Comparison of ENCODE assay signal across 23 cellular contexts in genomic region chr15:73937313-73937695, GRCh38. TPM values are rescaled to one million over a fixed set of nuclear protein-coding genes. Genes with fewer than 3 reads are reported as not detected.
A peak's percentile ranks its signal among the peaks of the same experiment; 100 is the strongest.
DNase-seq lines count a peak whose midpoint lies in the region; ATAC-seq and TF ChIP-seq lines count a peak whose summit lies in the region.
"Had no signal": no experiment of that assay in that cellular context is flagged by ENCODE, and none has a peak within 500 bp of the region (broad histone marks: within the 10 kb centered on the region; RNA-seq: fewer than 3 reads in every experiment).

No MANE protein-coding gene starts in this region.

- H4K20me1 ChIP-seq in osteoblast (ENCODE audit: insufficient read depth, low read length), result peaks cover 45% of the 10 kb centered on the region

- no peaks in the 10 kb centered on the region for H3K27me3 Mint-ChIP-seq in chondrocyte (ENCODE audit: low read depth)
- H3K27me3 Mint-ChIP-seq in stimulated activated memory B cell treated with anti-CD40 and anti-IgM and Interleukin-4, amounts not matched to agents 10 μg/mL and 1 μg/mL and 100 μg/mL, for 72 hours, result peaks cover 43% of the 10 kb centered on the region

- TF ChIP-seq CTCF in right atrium auricular region (IDR thresholded peaks at IDR 0.05), result no peak
- TF ChIP-seq CTCF in chondrocyte (IDR thresholded peaks at IDR 0.05), result no peak
- TF ChIP-seq CTCF in osteoblast (IDR thresholded peaks at IDR 0.05; ENCODE audit: extremely low read depth, low read depth, low read length), result no peak
- TF ChIP-seq CTCF in vagina (IDR thresholded peaks at IDR 0.05), result no peak

- H3K4me2 ChIP-seq in osteoblast (ENCODE audit: insufficient read depth, low read length), result no peak overlapping the region
- H3K4me2 ChIP-seq: SK-N-SH had no signal

- H3K9me3 Mint-ChIP-seq in chondrocyte (ENCODE audit: low read depth), result no peaks in the 10 kb centered on the region
- H3K9me3 Mint-ChIP-seq in stimulated activated memory B cell treated with anti-CD40 and anti-IgM and Interleukin-4, amounts not matched to agents 10 μg/mL and 1 μg/mL and 100 μg/mL, for 72 hours, result no peaks in the 10 kb centered on the region

- H3K36me3 ChIP-seq in right atrium auricular region, result no peaks in the 10 kb centered on the region
- peaks cover 46% of the 10 kb centered on the region for H3K36me3 ChIP-seq in osteoblast (ENCODE audit: insufficient read depth, low read length)
- H3K36me3 ChIP-seq in vagina, result no peaks in the 10 kb centered on the region
- H3K36me3 ChIP-seq: Peyer's patch had no signal

- intact Hi-C loops in left ventricle myocardium superior (cut with micrococcal nuclease) (no loop called here), vagina (cut with DNase I) (no loop called here)

- H3K27ac ChIP-seq in right atrium auricular region (peak overlapping the region; percentile 40 to 56), osteoblast (ENCODE audit: low read depth, low read length) (peak overlapping the region; percentile 19), vagina (peak overlapping the region; percentile 7)

- ATAC-seq in left ventricle myocardium superior, result no peak
- ATAC-seq in stimulated activated memory B cell treated with anti-CD40 and anti-IgM and Interleukin-4, amounts not matched to agents 10 μg/mL and 1 μg/mL and 100 μg/mL, for 72 hours, result no peak
- no peak for ATAC-seq in HG03565 (IDR thresholded peaks at IDR 0.05; ENCODE audit: unreplicated experiment)
- ATAC-seq: HepG2, K562 had no signal

- H3K27me3 ChIP-seq in right atrium auricular region (no peaks in the 10 kb centered on the region), osteoblast (ENCODE audit: insufficient read depth, low read length) (no peaks in the 10 kb centered on the region), vagina (no peaks in the 10 kb centered on the region)
- H3K27me3 ChIP-seq: Peyer's patch had no signal

- DNase-seq in right atrium auricular region (ENCODE audit: low spot score) (no peak), left ventricle myocardium superior (no peak), chondrocyte (ENCODE audit: low spot score) (no peak), osteoblast (ENCODE audit: insufficient read length, low spot score, missing footprints) (peak; percentile 82), vagina (ENCODE audit: extremely low spot score in 2 of 2) (no peak), NCI-H146 (lab: John Stamatoyannopoulos, UW) (no peak)
- DNase-seq: Calu3; DMS153; DND-41; Kasumi-1; NCI-H1092 treated with DMSO at 0.1 percent for 48 hours; NCI-H1436; NCI-H187 treated with DMSO at 0.1 percent for 48 hours; NCI-H2107; NCI-H524 treated with DMSO at 0.1 percent for 48 hours; NCI-H774; NK-92 treated with Interleukin-12 subunit alpha and Interleukin-12 subunit beta, amount 100 ng/mL, for 24 hours; SK-N-SH had no signal

- H3K4me3 ChIP-seq in right atrium auricular region, result no peak overlapping the region
- no peak overlapping the region for H3K4me3 ChIP-seq in osteoblast (ENCODE audit: insufficient read depth, low read length)
- H3K4me3 ChIP-seq in vagina, result no peak overlapping the region
- H3K4me3 ChIP-seq: K562, Peyer's patch had no signal

- H3K27ac Mint-ChIP-seq in chondrocyte (ENCODE audit: unreplicated experiment), result peak overlapping the region; percentile 49
- no peak overlapping the region for H3K27ac Mint-ChIP-seq in stimulated activated memory B cell treated with anti-CD40 and anti-IgM and Interleukin-4, amounts not matched to agents 10 μg/mL and 1 μg/mL and 100 μg/mL, for 72 hours

- peaks cover 99% of the 10 kb centered on the region for H3K79me2 ChIP-seq in osteoblast (ENCODE audit: insufficient read depth, low read length)

- no peaks in the 10 kb centered on the region for H3K9me3 ChIP-seq in right atrium auricular region
- H3K9me3 ChIP-seq in osteoblast (ENCODE audit: low read depth, low read length), result no peaks in the 10 kb centered on the region
- no peaks in the 10 kb centered on the region for H3K9me3 ChIP-seq in vagina
- H3K9me3 ChIP-seq: Peyer's patch, SK-N-SH had no signal

- no peak overlapping the region for H3K4me3 Mint-ChIP-seq in chondrocyte (ENCODE audit: unreplicated experiment)
- no peak overlapping the region for H3K4me3 Mint-ChIP-seq in stimulated activated memory B cell treated with anti-CD40 and anti-IgM and Interleukin-4, amounts not matched to agents 10 μg/mL and 1 μg/mL and 100 μg/mL, for 72 hours

- H3K4me1 ChIP-seq in right atrium auricular region (peaks cover 0 to 67% of the 10 kb centered on the region in 2 donors), osteoblast (ENCODE audit: insufficient read depth, low read length) (peaks cover 75% of the 10 kb centered on the region), vagina (peaks cover 42% of the 10 kb centered on the region)

- no peak for TF ChIP-seq POLR2A in vagina (IDR thresholded peaks at IDR 0.05)

- peaks cover 94% of the 10 kb centered on the region for H3K4me1 Mint-ChIP-seq in chondrocyte (ENCODE audit: low read depth)
- peaks cover 8% of the 10 kb centered on the region for H3K4me1 Mint-ChIP-seq in stimulated activated memory B cell treated with anti-CD40 and anti-IgM and Interleukin-4, amounts not matched to agents 10 μg/mL and 1 μg/mL and 100 μg/mL, for 72 hours

- no peak overlapping the region for H2AFZ ChIP-seq in osteoblast (ENCODE audit: low read length)

- H3K36me3 Mint-ChIP-seq in chondrocyte (ENCODE audit: low read depth), result peaks cover 9% of the 10 kb centered on the region
- no peaks in the 10 kb centered on the region for H3K36me3 Mint-ChIP-seq in stimulated activated memory B cell treated with anti-CD40 and anti-IgM and Interleukin-4, amounts not matched to agents 10 μg/mL and 1 μg/mL and 100 μg/mL, for 72 hours

RNA-seq across cellular contexts. Expression of gene LOXL1, which starts 11.0 kb away (rescaled TPM):
- 10 to 100 TPM; 22.2 to 59.0 TPM for total RNA-seq in right atrium auricular region
- total RNA-seq in left ventricle myocardium superior, result 12.9 TPM
- total RNA-seq in chondrocyte, result 428 to 446 TPM (median 444 TPM) in 3 replicates
- 246 and 264 TPM in 2 replicates for total RNA-seq in osteoblast
- 29.0 TPM for total RNA-seq in vagina

RNA-seq across cellular contexts. Expression of gene STOML1, which starts 54.8 kb away (rescaled TPM):
- total RNA-seq in right atrium auricular region, result 10 to 100 TPM; 11.8 to 23.5 TPM
- 26.9 TPM for total RNA-seq in left ventricle myocardium superior
- 18.0 to 26.4 TPM (median 18.9 TPM) in 3 replicates for total RNA-seq in chondrocyte
- total RNA-seq in osteoblast, result 14.1 and 15.0 TPM in 2 replicates
- total RNA-seq in vagina, result 15.0 TPM

RNA-seq across cellular contexts. Expression of gene PML, which starts 57.2 kb away (rescaled TPM):
- total RNA-seq in right atrium auricular region (10 to 100 TPM; 27.3 to 36.1 TPM), left ventricle myocardium superior (20.8 TPM), chondrocyte (38.8 to 44.3 TPM (median 40.0 TPM) in 3 replicates), osteoblast (46.7 and 50.7 TPM in 2 replicates), vagina (107 TPM)
